14 cellular contexts compared by ENCODE assay signal in the genomic region with DNA sequence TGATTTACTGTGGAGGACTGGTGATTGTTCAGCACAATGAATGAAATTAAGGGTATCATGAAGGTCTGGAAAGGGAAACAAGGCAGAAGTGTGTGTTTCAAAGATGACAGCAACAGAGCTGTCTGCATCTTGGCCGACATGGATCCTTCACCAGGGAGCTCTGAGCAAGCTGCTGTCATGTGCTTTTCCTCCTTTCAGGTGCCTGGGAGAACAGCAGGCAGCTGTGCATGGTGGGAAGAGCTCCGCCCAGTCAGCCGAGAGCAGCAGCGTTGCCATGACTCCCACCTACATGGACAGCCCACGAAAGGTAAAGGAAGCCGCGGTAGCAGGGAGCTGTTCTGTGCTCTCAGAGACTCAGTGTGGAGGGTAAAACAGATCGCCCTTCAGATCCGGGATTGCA.
DNase-seq lines count a peak whose midpoint lies in the region; ATAC-seq, FAIRE-seq and TF ChIP-seq lines count a peak whose summit lies in the region.
"Had no signal": no experiment of that assay in that cellular context is flagged by ENCODE, and none has a peak within 500 bp of the region (broad histone marks: within the 10 kb centered on the region; RNA-seq: fewer than 3 reads in every experiment).

No MANE protein-coding gene starts in this region.

- TF ChIP-seq EP300 in Ishikawa (IDR thresholded peaks at IDR 0.05; ENCODE audit: borderline replicate concordance) = no peak

- H3K27ac ChIP-seq in ectodermal cell (ENCODE audit: insufficient read depth, low read depth, low read length, poor library complexity, severe bottlenecking) (peak overlapping the region; percentile 51), pancreas (peak overlapping the region in 1 of 4 donors; percentile 28)
- H3K27ac ChIP-seq: right lobe of liver had no signal

- H3K4me1 ChIP-seq in ectodermal cell (ENCODE audit: control insufficient read depth, insufficient read depth, low read length) = peaks cover 11% of the 10 kb centered on the region
- no peaks in the 10 kb centered on the region for H3K4me1 ChIP-seq in pancreas
- H3K4me1 ChIP-seq: right lobe of liver had no signal

- H3K36me3 Mint-ChIP-seq in CD14-positive monocyte = peaks cover 72 to 86% of the 10 kb centered on the region in 2 donors

- DNase-seq in NCI-H345 (lab: John Stamatoyannopoulos, UW) (peak; percentile 76), pancreas (peak in 1 of 6 donors; percentile 27), GM12891 (ENCODE audit: insufficient read length, low spot score) (no peak), CD14-positive monocyte (ENCODE audit: low spot score) (no peak)
- no peak for DNase-seq in activated CD8-positive, alpha-beta memory T cell treated with anti-CD3 and anti-CD28 coated beads for 24 hours
- DNase-seq: activated CD4-positive, alpha-beta memory T cell treated with anti-CD3 and anti-CD28 coated beads for 36 hours; amniotic stem cell; Calu3; erythroblast; left cardiac atrium; right lobe of liver had no signal

- no peaks in the 10 kb centered on the region for H3K4me1 Mint-ChIP-seq in CD14-positive monocyte

- TF ChIP-seq CTCF in pancreas (IDR thresholded peaks at IDR 0.05) = no peak
- no peak for TF ChIP-seq CTCF in CD14-positive monocyte (IDR thresholded peaks at IDR 0.05)

- H3K4me3 ChIP-seq in ectodermal cell (ENCODE audit: insufficient read depth, low read depth, low read length) (no peak overlapping the region), pancreas (no peak overlapping the region)
- H3K4me3 ChIP-seq: right lobe of liver had no signal

- H3K9me3 ChIP-seq in ectodermal cell (ENCODE audit: control insufficient read depth, low read length) = no peaks in the 10 kb centered on the region
- H3K9me3 ChIP-seq in pancreas = no peaks in the 10 kb centered on the region
- H3K9me3 ChIP-seq: right lobe of liver had no signal

- no peak overlapping the region for H3K27ac Mint-ChIP-seq in CD14-positive monocyte
- H3K27ac Mint-ChIP-seq: activated CD4-positive, alpha-beta memory T cell treated with anti-CD3 and anti-CD28 coated beads for 36 hours had no signal

- H3K27me3 ChIP-seq in ectodermal cell (ENCODE audit: control insufficient read depth, insufficient read depth, low read length, poor library complexity, severe bottlenecking) = no peaks in the 10 kb centered on the region
- no peaks in the 10 kb centered on the region for H3K27me3 ChIP-seq in pancreas
- H3K27me3 ChIP-seq: right lobe of liver had no signal

- no peaks in the 10 kb centered on the region for H3K9me3 Mint-ChIP-seq in CD14-positive monocyte
- H3K9me3 Mint-ChIP-seq: activated CD4-positive, alpha-beta memory T cell treated with anti-CD3 and anti-CD28 coated beads for 36 hours had no signal

- H3K36me3 ChIP-seq in ectodermal cell (ENCODE audit: control insufficient read depth, insufficient read depth, low read length) (no peaks in the 10 kb centered on the region), pancreas (no peaks in the 10 kb centered on the region)

- no peak for TF ChIP-seq RAD21 in Ishikawa (IDR thresholded peaks at IDR 0.05; ENCODE audit: low read depth)

- peak in 3 of 4 donors; percentile 66 to 89 (median 88) for ATAC-seq in pancreas
- no peak for ATAC-seq in GM18909 (IDR thresholded peaks at IDR 0.05; ENCODE audit: poor library complexity, unreplicated experiment)
- ATAC-seq: right lobe of liver had no signal

- no peak overlapping the region for H3K4me3 Mint-ChIP-seq in CD14-positive monocyte
- H3K4me3 Mint-ChIP-seq: activated CD4-positive, alpha-beta memory T cell treated with anti-CD3 and anti-CD28 coated beads for 36 hours had no signal

- no peaks in the 10 kb centered on the region for H3K27me3 Mint-ChIP-seq in CD14-positive monocyte (ENCODE audit: low read depth in 3 of 3)
- H3K27me3 Mint-ChIP-seq: activated CD4-positive, alpha-beta memory T cell treated with anti-CD3 and anti-CD28 coated beads for 36 hours had no signal

- intact Hi-C loops in pancreas (cut with DNase I) (no loop called here), CD14-positive monocyte (cut with micrococcal nuclease) (no loop called here)

- 20 to 25% methylated on average over 9 of the region's 9 CpGs for WGBS in ectodermal cell, 2 experiments
- 63 to 69% methylated on average over 9 of the region's 9 CpGs for whole genome bisulfite sequencing in pancreas, 2 donors

- no peak for FAIRE-seq in pancreas (lab: Jason Lieb, UNC)
- no peak for FAIRE-seq in GM12891 (lab: Jason Lieb, UNC)

- no peak for TF ChIP-seq POLR2A in GM12891 (IDR thresholded peaks at IDR 0.05; ENCODE audit: low read depth, low read length)

TF ChIP-seq in Ishikawa, 13 proteins besides CTCF, POLR2A, EP300 and RAD21:
- TF ChIP-seq TCF12 (IDR thresholded peaks at IDR 0.05; ENCODE audit: low read depth) = no peak
- TF ChIP-seq, protein P1, sequence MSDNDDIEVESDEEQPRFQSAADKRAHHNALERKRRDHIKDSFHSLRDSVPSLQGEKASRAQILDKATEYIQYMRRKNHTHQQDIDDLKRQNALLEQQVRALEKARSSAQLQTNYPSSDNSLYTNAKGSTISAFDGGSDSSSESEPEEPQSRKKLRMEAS (IDR thresholded peaks at IDR 0.05) = peak; percentile 64
- TF ChIP-seq YY1 (IDR thresholded peaks at IDR 0.05; ENCODE audit: low read depth) = no peak
- no peak for TF ChIP-seq TAF1 (IDR thresholded peaks at IDR 0.05; ENCODE audit: low read depth)
- TF ChIP-seq NFIC (IDR thresholded peaks at IDR 0.05) = no peak
- TF ChIP-seq, protein P2, sequence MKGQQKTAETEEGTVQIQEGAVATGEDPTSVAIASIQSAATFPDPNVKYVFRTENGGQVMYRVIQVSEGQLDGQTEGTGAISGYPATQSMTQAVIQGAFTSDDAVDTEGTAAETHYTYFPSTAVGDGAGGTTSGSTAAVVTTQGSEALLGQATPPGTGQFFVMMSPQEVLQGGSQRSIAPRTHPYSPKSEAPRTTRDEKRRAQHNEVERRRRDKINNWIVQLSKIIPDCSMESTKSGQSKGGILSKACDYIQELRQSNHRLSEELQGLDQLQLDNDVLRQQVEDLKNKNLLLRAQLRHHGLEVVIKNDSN (IDR thresholded peaks at IDR 0.05) = peak; percentile 64
- TF ChIP-seq CEBPB (IDR thresholded peaks at IDR 0.05) = no peak

TF ChIP-seq in GM12891, 5 proteins besides CTCF, POLR2A, EP300 and RAD21:
- TF ChIP-seq POLR2AphosphoS5 (IDR thresholded peaks at IDR 0.05; ENCODE audit: low read depth, low read length) = no peak
- no peak for TF ChIP-seq PAX5 (IDR thresholded peaks at IDR 0.05; ENCODE audit: insufficient read depth, low read length, severe bottlenecking)
- no peak for TF ChIP-seq SPI1 (IDR thresholded peaks at IDR 0.05; ENCODE audit: low read depth, low read length)
- no peak for TF ChIP-seq POU2F2 (IDR thresholded peaks at IDR 0.05; ENCODE audit: low read depth, low read length)
- TF ChIP-seq TAF1 (IDR thresholded peaks at IDR 0.05; ENCODE audit: low read depth, low read length) = no peak
